15 cellular contexts compared by ENCODE assay signal in genomic region chr4:7781993-7782392, GRCh38.
DNase-seq lines count a peak whose midpoint lies in the region; ATAC-seq, FAIRE-seq and TF ChIP-seq lines count a peak whose summit lies in the region.
"Had no signal": no experiment of that assay in that cellular context is flagged by ENCODE, and none has a peak within 500 bp of the region (broad histone marks: within the 10 kb centered on the region; RNA-seq: fewer than 3 reads in every experiment).

No MANE protein-coding gene starts in this region.

- no peak for TF ChIP-seq RAD21 in K562 (CRISPR knock-in tag; conservative IDR thresholded peaks at IDR 0.05 in 1 of 2, IDR thresholded peaks at IDR 0.05 in 1 of 2)

- FAIRE-seq in K562 (lab: Jason Lieb, UNC) = no peak
- FAIRE-seq: RCC 7860 had no signal

- H3K4me1 Mint-ChIP-seq in activated CD4-positive, alpha-beta memory T cell treated with anti-CD3 and anti-CD28 coated beads for 36 hours (ENCODE audit: low read depth) = peaks cover 91% of the 10 kb centered on the region
- peaks cover 72% of the 10 kb centered on the region for H3K4me1 Mint-ChIP-seq in activated CD4-positive, alpha-beta memory T cell treated with anti-CD3 and anti-CD28 coated beads, Interleukin-2, amount 10 ng/mL, durations not matched to agents 7 days and 5 days

- H3K9ac ChIP-seq in K562 (ENCODE audit: insufficient read depth in 1 of 2, low read depth in 2 of 2, low read length in 2 of 2) = no peak overlapping the region
- H3K9ac ChIP-seq in smooth muscle cell (ENCODE audit: low read depth) = peak overlapping the region; percentile 13

- no peak for TF ChIP-seq POLR2A in K562 (conservative IDR thresholded peaks at IDR 0.05)

- H3K4me1 ChIP-seq in K562 (replicated peaks in 1 of 2; ENCODE audit: control insufficient read depth in 2 of 2, insufficient read depth in 2 of 2, low read length in 2 of 2) (no peaks in the 10 kb centered on the region; a peak in 1 of 5 replicates), right cardiac atrium (ENCODE audit: control insufficient read depth, insufficient read depth, low read length) (peaks cover 11% of the 10 kb centered on the region), smooth muscle cell (ENCODE audit: low read depth) (peaks cover 25% of the 10 kb centered on the region)

- no peak overlapping the region for H3K27ac ChIP-seq in K562 (ENCODE audit: extremely low read depth, low read depth, low read length)
- H3K27ac ChIP-seq in right cardiac atrium (ENCODE audit: low read length) = peak overlapping the region; percentile 56
- peak overlapping the region; percentile 82 for H3K27ac ChIP-seq in smooth muscle cell (ENCODE audit: low read depth)

- BruUV-seq in K562 (replicated peaks; lab: Mats Ljungman, UMichigan) = no TSS peak

- no peak overlapping the region for H3K4me3 ChIP-seq in K562
- H3K4me3 ChIP-seq in right cardiac atrium (ENCODE audit: low read length) = no peak overlapping the region
- H3K4me3 ChIP-seq in smooth muscle cell = no peak overlapping the region

- in situ Hi-C loops in K562 (cut with MboI) = no loop called here

- H3K4me2 ChIP-seq in K562 (ENCODE audit: insufficient read depth, low read length) (no peak overlapping the region), smooth muscle cell (peak overlapping the region; percentile 73)

- no peaks in the 10 kb centered on the region for H3K9me3 Mint-ChIP-seq in activated CD4-positive, alpha-beta memory T cell treated with anti-CD3 and anti-CD28 coated beads for 36 hours
- H3K9me3 Mint-ChIP-seq in activated CD4-positive, alpha-beta memory T cell treated with anti-CD3 and anti-CD28 coated beads, Interleukin-2, amount 10 ng/mL, durations not matched to agents 7 days and 5 days = no peaks in the 10 kb centered on the region
- H3K9me3 Mint-ChIP-seq: activated T-helper 1 cell treated with anti-CD3 and anti-CD28 coated beads, Interleukin-12 subunit alpha, Interleukin-12 subunit beta, Interleukin-2, Interleukin-4 antibody, amounts not matched to agents 30 ng/mL and 10 ng/mL and 1 ng/mL, durations not matched to agents 14 hours and 24 hours and 36 hours; natural killer cell treated with Interleukin-12 subunit alpha and Interleukin-12 subunit beta and Interleukin-15 and Interleukin-18, amount 100 ng/mL, for 72 hours had no signal

- no peak overlapping the region for H3K4me3 Mint-ChIP-seq in activated CD4-positive, alpha-beta memory T cell treated with anti-CD3 and anti-CD28 coated beads for 36 hours
- no peak overlapping the region for H3K4me3 Mint-ChIP-seq in activated CD4-positive, alpha-beta memory T cell treated with anti-CD3 and anti-CD28 coated beads, Interleukin-2, amount 10 ng/mL, durations not matched to agents 7 days and 5 days
- H3K4me3 Mint-ChIP-seq: natural killer cell treated with Interleukin-12 subunit alpha and Interleukin-12 subunit beta and Interleukin-15 and Interleukin-18, amount 100 ng/mL, for 72 hours had no signal

- H3K27me3 Mint-ChIP-seq in activated CD4-positive, alpha-beta memory T cell treated with anti-CD3 and anti-CD28 coated beads for 36 hours = no peaks in the 10 kb centered on the region
- no peaks in the 10 kb centered on the region for H3K27me3 Mint-ChIP-seq in activated CD4-positive, alpha-beta memory T cell treated with anti-CD3 and anti-CD28 coated beads, Interleukin-2, amount 10 ng/mL, durations not matched to agents 7 days and 5 days
- H3K27me3 Mint-ChIP-seq: natural killer cell treated with Interleukin-12 subunit alpha and Interleukin-12 subunit beta and Interleukin-15 and Interleukin-18, amount 100 ng/mL, for 72 hours had no signal

- H3K36me3 Mint-ChIP-seq in activated CD4-positive, alpha-beta memory T cell treated with anti-CD3 and anti-CD28 coated beads for 36 hours = peaks cover 54% of the 10 kb centered on the region
- H3K36me3 Mint-ChIP-seq in activated CD4-positive, alpha-beta memory T cell treated with anti-CD3 and anti-CD28 coated beads, Interleukin-2, amount 10 ng/mL, durations not matched to agents 7 days and 5 days (ENCODE audit: low read depth) = no peaks in the 10 kb centered on the region
- H3K36me3 Mint-ChIP-seq: natural killer cell treated with Interleukin-12 subunit alpha and Interleukin-12 subunit beta and Interleukin-15 and Interleukin-18, amount 100 ng/mL, for 72 hours had no signal

- H3K79me2 ChIP-seq in K562 (ENCODE audit: control insufficient read depth, insufficient read depth, low read length) (no peaks in the 10 kb centered on the region), smooth muscle cell (ENCODE audit: low read depth) (no peaks in the 10 kb centered on the region)

- H4K20me1 ChIP-seq in K562 (replicated peaks; ENCODE audit: control insufficient read depth, insufficient read depth, low read length) (no peaks in the 10 kb centered on the region), smooth muscle cell (ENCODE audit: low read depth) (peaks cover 40% of the 10 kb centered on the region)

- TF ChIP-seq CTCF in K562 (IDR thresholded peaks at IDR 0.05 in 2 of 3, conservative IDR thresholded peaks at IDR 0.05 in 1 of 3; ENCODE audit: insufficient read depth in 2 of 3, low read depth in 1 of 3, low read length in 3 of 3) (no peak), smooth muscle cell (IDR thresholded peaks at IDR 0.05; ENCODE audit: borderline replicate concordance, insufficient read depth, poor library complexity, severe bottlenecking) (no peak)

- WGBS in K562 (ENCODE audit: insufficient coverage, low coverage, missing lambda C conversion rate) = 21% methylated on average over 11 of the region's 17 CpGs
- WGBS in right cardiac atrium = 56% methylated on average over 17 of the region's 17 CpGs
- WGBS in smooth muscle cell (ENCODE audit: low lambda C conversion rate) = 69% methylated on average over 17 of the region's 17 CpGs

- POLR2A ChIA-PET in activated CD4-positive, alpha-beta memory T cell treated with anti-CD3 and anti-CD28 coated beads for 36 hours (lab: Charles Lee) = interaction anchor here (1.2 kb wide), 1 partner anchor 73 kb away, joined by 3 read pairs; no protein-coding TSS in a partner anchor
- POLR2A ChIA-PET in activated CD4-positive, alpha-beta memory T cell treated with anti-CD3 and anti-CD28 coated beads, Interleukin-2, amount 10 ng/mL, durations not matched to agents 7 days and 5 days (lab: Charles Lee) = no interaction called here
- POLR2A ChIA-PET in K562 (lab: Yijun Ruan, JAX) = no interaction called here

- TF ChIP-seq EP300 in K562 (IDR thresholded peaks at IDR 0.05; ENCODE audit: low read length) = no peak

- ATAC-seq in K562 (no peak), right cardiac atrium (peak in 1 of 2 donors; percentile 20), GM18502 (IDR thresholded peaks at IDR 0.05; ENCODE audit: poor library complexity, unreplicated experiment) (no peak)
- ATAC-seq: HCT116; natural killer cell treated with Interleukin-12 subunit alpha and Interleukin-12 subunit beta and Interleukin-15 and Interleukin-18, amount 100 ng/mL, for 72 hours had no signal

- intact Hi-C loops in activated CD4-positive, alpha-beta memory T cell treated with anti-CD3 and anti-CD28 coated beads for 36 hours (cut with micrococcal nuclease) = loop anchor here (2.0 kb wide), 1 partner anchor 23 kb away; no protein-coding TSS in a partner anchor
- intact Hi-C loops in K562 (cut with micrococcal nuclease) (no loop called here), right cardiac atrium (cut with DNase I) (no loop called here)

- CTCF ChIA-PET in activated CD4-positive, alpha-beta memory T cell treated with anti-CD3 and anti-CD28 coated beads for 36 hours (lab: Charles Lee) = interaction anchor here (1.9 to 2.0 kb wide), 2 partner anchors 20 to 22 kb away, joined by 5 to 8 read pairs; no protein-coding TSS in a partner anchor
- CTCF ChIA-PET in activated CD4-positive, alpha-beta memory T cell treated with anti-CD3 and anti-CD28 coated beads, Interleukin-2, amount 10 ng/mL, durations not matched to agents 7 days and 5 days (lab: Charles Lee) = interaction anchor here (1.9 kb wide), 1 partner anchor 21 kb away, joined by 6 read pairs; no protein-coding TSS in a partner anchor
- CTCF ChIA-PET in K562 (lab: Yijun Ruan, JAX; ENCODE audit: low intra/inter-chr PET ratio) = no interaction called here

- H3K27me3 ChIP-seq in K562 (ENCODE audit: control insufficient read depth in 2 of 2, insufficient read depth in 2 of 2, low read length in 2 of 2) (peaks cover 0 to 22% of the 10 kb centered on the region in 2 experiments; a peak in 2 of 5 replicates), right cardiac atrium (ENCODE audit: control insufficient read depth, insufficient read depth) (no peaks in the 10 kb centered on the region), smooth muscle cell (ENCODE audit: low read depth) (no peaks in the 10 kb centered on the region)

- H2AFZ ChIP-seq in K562 (ENCODE audit: low read depth, low read length) = no peak overlapping the region
- no peak overlapping the region for H2AFZ ChIP-seq in smooth muscle cell (ENCODE audit: low read depth)

- peak overlapping the region; percentile 93 for H3K27ac Mint-ChIP-seq in activated CD4-positive, alpha-beta memory T cell treated with anti-CD3 and anti-CD28 coated beads for 36 hours
- no peak overlapping the region for H3K27ac Mint-ChIP-seq in activated CD4-positive, alpha-beta memory T cell treated with anti-CD3 and anti-CD28 coated beads, Interleukin-2, amount 10 ng/mL, durations not matched to agents 7 days and 5 days

- H3K9me1 ChIP-seq in K562 (ENCODE audit: control insufficient read depth, insufficient read depth, low read length) = no peaks in the 10 kb centered on the region

- no peaks in the 10 kb centered on the region for H3K36me3 ChIP-seq in K562 (ENCODE audit: control insufficient read depth, insufficient read depth, low read length)
- H3K36me3 ChIP-seq in smooth muscle cell (ENCODE audit: low read depth) = peaks cover 5% of the 10 kb centered on the region

- DNase-seq in activated CD4-positive, alpha-beta memory T cell treated with anti-CD3 and anti-CD28 coated beads for 36 hours = no peak
- no peak for DNase-seq in activated CD4-positive, alpha-beta memory T cell treated with anti-CD3 and anti-CD28 coated beads, Interleukin-2, amount 10 ng/mL, durations not matched to agents 7 days and 5 days
- DNase-seq in K562 (ENCODE audit: extremely low read depth in 1 of 4, low spot score in 3 of 4) (no peak), right cardiac atrium (no peak), smooth muscle cell (lab: John Stamatoyannopoulos, UW; ENCODE audit: unreplicated experiment) (no peak), glomerular visceral epithelial cell (ENCODE audit: extremely low spot score) (no peak), D341Med (ENCODE audit: low spot score) (no peak)
- DNase-seq: Calu3, NCI-H1930, NCI-H526 had no signal

- H3K9me3 ChIP-seq in K562 (replicated peaks; ENCODE audit: control insufficient read depth, insufficient read depth, low read depth, low read length) = no peaks in the 10 kb centered on the region; the same call in 1 of the 2 replicates
- H3K9me3 ChIP-seq in right cardiac atrium (ENCODE audit: control insufficient read depth, low read length) = no peaks in the 10 kb centered on the region
- no peaks in the 10 kb centered on the region for H3K9me3 ChIP-seq in smooth muscle cell (replicated peaks; ENCODE audit: low read depth)

- H3F3A ChIP-seq in smooth muscle cell (ENCODE audit: low read depth) = peaks cover 19% of the 10 kb centered on the region

TF ChIP-seq in K562, 482 proteins besides CTCF, POLR2A, EP300 and RAD21 (continues in another document):
- TF ChIP-seq ZNF263 (CRISPR knock-in tag; IDR thresholded peaks at IDR 0.05; ENCODE audit: borderline replicate concordance) (peak; percentile 75), GABPB1 (CRISPR knock-in tag; IDR thresholded peaks at IDR 0.05) (no peak), CHD2 (IDR thresholded peaks at IDR 0.05; ENCODE audit: low read depth, low read length) (no peak)
